Comparison of ENCODE assay signal across 8 cellular contexts in genomic region chr5:172768573-172769323, GRCh38. TPM values are rescaled to one million over a fixed set of nuclear protein-coding genes. Genes with fewer than 3 reads are reported as not detected.
A peak's percentile ranks its signal among the peaks of the same experiment; 100 is the strongest.
DNase-seq lines count a peak whose midpoint lies in the region; ATAC-seq lines count a peak whose summit lies in the region.

No MANE protein-coding gene starts in this region.

- H3K27ac Mint-ChIP-seq in activated T-cell treated with anti-CD3 and anti-CD28 coated beads, Interleukin-2, amount 50 U/mL, for 72 hours, result peak overlapping the region; percentile 51

- no peaks in the 10 kb centered on the region for H3K27me3 Mint-ChIP-seq in activated T-cell treated with anti-CD3 and anti-CD28 coated beads, Interleukin-2, amount 50 U/mL, for 72 hours (ENCODE audit: low read depth)

- peaks cover 59% of the 10 kb centered on the region for H3K4me1 Mint-ChIP-seq in activated T-cell treated with anti-CD3 and anti-CD28 coated beads, Interleukin-2, amount 50 U/mL, for 72 hours (ENCODE audit: low read depth)

- no peak for ATAC-seq in activated T-cell treated with anti-CD3 and anti-CD28 coated beads, Interleukin-2, amount 50 U/mL, for 72 hours (replicated peaks in 1 of 2)
- no peak for ATAC-seq in sciatic nerve
- no peak for ATAC-seq in HG03139 (IDR thresholded peaks at IDR 0.05; ENCODE audit: unreplicated experiment)

- DNase-seq in GM04504 (ENCODE audit: low read depth), result peak; percentile 29
- peak in 1 of 2 donors; percentile 16 for DNase-seq in activated T-cell treated with anti-CD3 and anti-CD28 coated beads, Interleukin-2, amount 50 U/mL, for 72 hours
- DNase-seq in glomerular visceral epithelial cell (ENCODE audit: extremely low spot score), result peak; percentile 77
- peak; percentile 49 for DNase-seq in sciatic nerve (ENCODE audit: low spot score)
- DNase-seq in iPS-NIHi11 (ENCODE audit: low spot score), result no peak
- no peak for DNase-seq in DMS79 treated with DMSO at 0.1 percent for 48 hours (lab: John Stamatoyannopoulos, UW)
- DNase-seq in activated CD4-positive, CD25-positive, alpha-beta regulatory T cell (lab: John Stamatoyannopoulos, UW), result no peak

- peak overlapping the region; percentile 91 to 96 for H3K4me3 Mint-ChIP-seq in activated T-cell treated with anti-CD3 and anti-CD28 coated beads, Interleukin-2, amount 50 U/mL, for 72 hours

- intact Hi-C loops in sciatic nerve (cut with DNase I), result loop anchor here (10.0 kb wide), 1 partner anchor 96 kb away; no protein-coding TSS in a partner anchor

- peaks cover 8 to 15% of the 10 kb centered on the region in 2 donors for H3K36me3 Mint-ChIP-seq in activated T-cell treated with anti-CD3 and anti-CD28 coated beads, Interleukin-2, amount 50 U/mL, for 72 hours (ENCODE audit: insufficient read depth in 2 of 2)

- H3K9me3 Mint-ChIP-seq in activated T-cell treated with anti-CD3 and anti-CD28 coated beads, Interleukin-2, amount 50 U/mL, for 72 hours, result peaks cover 0 to 2% of the 10 kb centered on the region in 2 donors

RNA-seq across cellular contexts. Expression of gene DUSP1, which starts 2.2 kb away (rescaled TPM):
- total RNA-seq in activated T-cell treated with anti-CD3 and anti-CD28 coated beads, Interleukin-2, amount 50 U/mL, for 72 hours, result 10 to 100 TPM; 14.5 to 24.5 TPM
- 296 TPM for total RNA-seq in sciatic nerve

Comparison
In these comparisons a context has a peak if more than half of its experiments do, and no peak if none do; other contexts are left out.
1. DNase-seq: peak in GM04504 (single experiment), glomerular visceral epithelial cell (single experiment) and sciatic nerve (single experiment); none in iPS-NIHi11 (single experiment), DMS79 treated with DMSO at 0.1 percent for 48 hours (single experiment) and activated CD4-positive, CD25-positive, alpha-beta regulatory T cell (0 of 4).
2. RNA of gene DUSP1, which starts 2.2 kb away (total RNA-seq): 296 TPM in sciatic nerve (single experiment); 14.5 to 24.5 TPM in activated T-cell treated with anti-CD3 and anti-CD28 coated beads, Interleukin-2, amount 50 U/mL, for 72 hours; every median in the first group is over 10 times any median in the second.